ENCODE assay signal across 9 cellular contexts in the genomic region with DNA sequence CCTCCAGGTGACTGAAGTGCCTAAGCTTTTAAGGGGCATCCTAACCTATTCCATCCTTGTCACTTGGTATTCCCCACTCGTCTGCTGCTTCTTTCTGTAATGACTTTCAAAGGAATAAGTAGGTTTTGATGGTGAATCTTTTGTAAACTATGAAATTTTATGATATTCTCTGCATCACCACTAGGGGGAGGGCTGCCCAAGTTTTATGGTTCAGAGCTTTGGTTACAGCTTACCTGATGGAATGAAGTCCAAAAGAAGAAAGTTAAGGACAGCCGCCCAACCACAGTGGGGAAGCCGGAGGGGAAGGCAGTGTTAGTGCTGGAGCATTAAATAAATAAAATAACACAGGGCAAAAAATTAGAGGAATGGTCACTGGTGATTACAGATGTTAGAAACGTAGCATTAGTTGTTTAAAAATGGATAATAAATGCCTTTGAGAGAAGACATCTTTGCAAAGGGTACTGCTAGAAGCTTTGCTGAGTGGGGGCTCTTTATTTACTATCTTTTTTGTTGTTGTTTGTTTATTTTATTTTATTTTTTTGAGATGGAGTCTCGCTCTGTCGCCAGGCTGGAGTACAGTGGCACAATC.
DNase-seq lines count a peak whose midpoint lies in the region; ATAC-seq and TF ChIP-seq lines count a peak whose summit lies in the region.
"Had no signal": no experiment of that assay in that cellular context is flagged by ENCODE, and none has a peak within 500 bp of the region (broad histone marks: within the 10 kb centered on the region; RNA-seq: fewer than 3 reads in every experiment).

No MANE protein-coding gene starts in this region.

- CTCF ChIA-PET in Caco-2 (lab: Charles Lee): interaction anchor here (1.0 kb wide), 1 partner anchor 8 kb away, joined by 3 read pairs; no protein-coding TSS in a partner anchor
- CTCF ChIA-PET in activated naive CD4-positive, alpha-beta T cell treated with anti-CD3 and anti-CD28 coated beads for 36 hours (lab: Charles Lee): interaction anchor here (0.5 to 2.1 kb wide), 15 partner anchors 8 to 1521 kb away, joined by 3 to 7 read pairs (median 4); no protein-coding TSS in a partner anchor

- no peak overlapping the region for H3K27ac Mint-ChIP-seq in Caco-2 (ENCODE audit: unreplicated experiment)
- H3K27ac Mint-ChIP-seq in activated naive CD4-positive, alpha-beta T cell treated with anti-CD3 and anti-CD28 coated beads for 36 hours: no peak overlapping the region

- no peak overlapping the region for H3K27ac ChIP-seq in stomach

- no peaks in the 10 kb centered on the region for H3K27me3 Mint-ChIP-seq in Caco-2 (ENCODE audit: insufficient read depth, unreplicated experiment)
- H3K27me3 Mint-ChIP-seq in activated naive CD4-positive, alpha-beta T cell treated with anti-CD3 and anti-CD28 coated beads for 36 hours (ENCODE audit: low read depth): peaks cover 6% of the 10 kb centered on the region

- no peak for TF ChIP-seq POLR2A in stomach (IDR thresholded peaks at IDR 0.05)

- H3K4me3 Mint-ChIP-seq in Caco-2 (ENCODE audit: unreplicated experiment): no peak overlapping the region
- no peak overlapping the region for H3K4me3 Mint-ChIP-seq in activated naive CD4-positive, alpha-beta T cell treated with anti-CD3 and anti-CD28 coated beads for 36 hours
- H3K4me3 Mint-ChIP-seq: naive thymus-derived CD8-positive, alpha-beta T cell had no signal

- ATAC-seq in GM19351 (IDR thresholded peaks at IDR 0.05; ENCODE audit: unreplicated experiment): peak; percentile 79
- ATAC-seq: naive thymus-derived CD8-positive, alpha-beta T cell had no signal

- POLR2A ChIA-PET in Caco-2 (lab: Charles Lee): no interaction called here

- H3K9me3 ChIP-seq in Caco-2 (no peaks in the 10 kb centered on the region), stomach (no peaks in the 10 kb centered on the region)

- no peaks in the 10 kb centered on the region for H3K36me3 ChIP-seq in Caco-2 (ENCODE audit: control insufficient read depth, insufficient read depth, low read length)
- no peaks in the 10 kb centered on the region for H3K36me3 ChIP-seq in stomach

- intact Hi-C loops in Caco-2 (cut with micrococcal nuclease; ENCODE audit: unreplicated experiment) (loop anchor here (10.0 kb wide), 1 partner anchor 237 kb away; no protein-coding TSS in a partner anchor), stomach (cut with DNase I; ENCODE audit: low total_unique reads) (no loop called here), posterior vena cava (cut with DNase I) (no loop called here)
- intact Hi-C loops in activated naive CD4-positive, alpha-beta T cell treated with anti-CD3 and anti-CD28 coated beads for 36 hours (cut with micrococcal nuclease): loop anchor here (1.0 to 5.0 kb wide), 2 partner anchors 820 to 1522 kb away; no protein-coding TSS in a partner anchor

- no peak for TF ChIP-seq EP300 in stomach (IDR thresholded peaks at IDR 0.05)

- no peak overlapping the region for H3K4me3 ChIP-seq in Caco-2 (ENCODE audit: low read depth, low read length)
- no peak overlapping the region for H3K4me3 ChIP-seq in stomach

- H3K4me1 Mint-ChIP-seq in Caco-2 (ENCODE audit: low read depth, unreplicated experiment): peaks cover 6% of the 10 kb centered on the region
- H3K4me1 Mint-ChIP-seq in activated naive CD4-positive, alpha-beta T cell treated with anti-CD3 and anti-CD28 coated beads for 36 hours (ENCODE audit: low read depth): no peaks in the 10 kb centered on the region
- H3K4me1 Mint-ChIP-seq: naive thymus-derived CD8-positive, alpha-beta T cell had no signal

- no peaks in the 10 kb centered on the region for H3K9me3 Mint-ChIP-seq in Caco-2 (ENCODE audit: unreplicated experiment)
- no peaks in the 10 kb centered on the region for H3K9me3 Mint-ChIP-seq in activated naive CD4-positive, alpha-beta T cell treated with anti-CD3 and anti-CD28 coated beads for 36 hours
- H3K9me3 Mint-ChIP-seq: naive thymus-derived CD8-positive, alpha-beta T cell had no signal

- no peaks in the 10 kb centered on the region for H3K36me3 Mint-ChIP-seq in Caco-2 (ENCODE audit: insufficient read depth, unreplicated experiment)
- H3K36me3 Mint-ChIP-seq in activated naive CD4-positive, alpha-beta T cell treated with anti-CD3 and anti-CD28 coated beads for 36 hours (ENCODE audit: low read depth): no peaks in the 10 kb centered on the region
- H3K36me3 Mint-ChIP-seq: naive thymus-derived CD8-positive, alpha-beta T cell had no signal

- BruUV-seq in Caco-2 (replicated peaks; lab: Mats Ljungman, UMichigan): no TSS peak

- H3K27me3 ChIP-seq in Caco-2 (replicated peaks; ENCODE audit: control insufficient read depth, insufficient read depth, low read length) (no peaks in the 10 kb centered on the region), stomach (no peaks in the 10 kb centered on the region)

- H3K4me1 ChIP-seq in Caco-2 (no peaks in the 10 kb centered on the region), stomach (no peaks in the 10 kb centered on the region)

- TF ChIP-seq CTCF in Caco-2 (IDR thresholded peaks at IDR 0.05; ENCODE audit: insufficient read depth in 1 of 2, low read depth in 1 of 2, low read length in 1 of 2, severe bottlenecking in 1 of 2, unreplicated experiment in 1 of 2) (peak; percentile 63 to 65), stomach (IDR thresholded peaks at IDR 0.05) (peak in 5 of 7 experiments; percentile 36 to 76 (median 56))

- 41 to 45% (median 44%) methylated on average over 6 of the region's 6 CpGs for WGBS in stomach, 5 donors

- DNase-seq in Caco-2: peak in 1 of 2 experiments; percentile 57
- DNase-seq in NCI-H146 treated with DMSO at 0.1 percent for 48 hours (lab: John Stamatoyannopoulos, UW; ENCODE audit: unreplicated experiment): peak; percentile 21
- DNase-seq in activated naive CD4-positive, alpha-beta T cell treated with anti-CD3 and anti-CD28 coated beads for 36 hours: peak; percentile 38
- DNase-seq in inferior parietal cortex (ENCODE audit: extremely low spot score): peak; percentile 58
- DNase-seq in stomach: peak; percentile 28
- no peak for DNase-seq in NCI-H1436 treated with DMSO at 0.1 percent for 48 hours (lab: John Stamatoyannopoulos, UW)
- no peak for DNase-seq in posterior vena cava (ENCODE audit: low spot score)

Comparison
In these comparisons a context has a peak if more than half of its experiments do, and no peak if none do; other contexts are left out.
1. DNase-seq: peak in NCI-H146 treated with DMSO at 0.1 percent for 48 hours (single experiment), activated naive CD4-positive, alpha-beta T cell treated with anti-CD3 and anti-CD28 coated beads for 36 hours (single experiment), inferior parietal cortex (single experiment) and stomach (single experiment); none in NCI-H1436 treated with DMSO at 0.1 percent for 48 hours (single experiment) and posterior vena cava (single experiment).
2. intact Hi-C loops: an anchor here in Caco-2 (10.0 kb wide) and activated naive CD4-positive, alpha-beta T cell treated with anti-CD3 and anti-CD28 coated beads for 36 hours (1.0 to 5.0 kb wide); none called in stomach and posterior vena cava.